Comparison of ENCODE assay signal across 28 cellular contexts in genomic region chr3:29973763-29974162, GRCh38.
"Had no signal": no experiment of that assay in that cellular context is flagged by ENCODE, and none has a peak within 500 bp of the region (broad histone marks: within the 10 kb centered on the region; RNA-seq: fewer than 3 reads in every experiment).

No MANE protein-coding gene starts in this region.

- H3K9me3 ChIP-seq: lower lobe of right lung, ovary, right atrium auricular region, right lobe of liver, stomach, testis, thyroid gland, upper lobe of left lung, vagina had no signal

- FAIRE-seq: islet of Langerhans had no signal

- H3K4me2 ChIP-seq: smooth muscle cell had no signal

- H3K4me3 ChIP-seq: left lung, lower lobe of right lung, ovary, right atrium auricular region, right lobe of liver, smooth muscle cell, stomach, testis, thyroid gland, transverse colon, upper lobe of left lung, vagina had no signal

- H3K27me3 Mint-ChIP-seq: progenitor cell of endocrine pancreas had no signal

- H3K4me1 Mint-ChIP-seq: naive B cell; natural killer cell; stimulated activated naive B cell treated with anti-CD40 and anti-IgM and Interleukin-4, amounts not matched to agents 10 μg/mL and 1 μg/mL and 100 μg/mL, for 72 hours had no signal

- H3K36me3 Mint-ChIP-seq: naive B cell; natural killer cell; stimulated activated naive B cell treated with anti-CD40 and anti-IgM and Interleukin-4, amounts not matched to agents 10 μg/mL and 1 μg/mL and 100 μg/mL, for 72 hours had no signal

- ATAC-seq: left colon; left lung; lower lobe of right lung; natural killer cell; right lobe of liver; stimulated activated naive B cell treated with anti-CD40 and anti-IgM and Interleukin-4, amounts not matched to agents 10 μg/mL and 1 μg/mL and 100 μg/mL, for 72 hours; stimulated activated naive CD8-positive, alpha-beta T cell treated with anti-CD3 and anti-CD28 coated beads, Interleukin-15, Interleukin-2, amounts not matched to agents 100 U/mL and 50 U/mL, for 24 hours had no signal

- DNase-seq: hippocampal formation; kidney; left colon; left lung; lower lobe of right lung; mammary epithelial cell; mesenchymal stem cell; naive B cell; natural killer cell; nephron progenitor cell; ovary; right lobe of liver; stimulated activated CD4-positive, alpha-beta T cell treated with anti-CD3 and anti-CD28 coated beads, Interleukin-1b, Interleukin-23, amount 100 ng/mL, for 48 hours; stimulated activated CD4-positive, alpha-beta T cell treated with anti-CD3 and anti-CD28 coated beads, Interleukin-2, amount 100 ng/mL, for 48 hours; stimulated activated CD4-positive, alpha-beta T cell treated with anti-CD3 and anti-CD28 coated beads, Interleukin-4, amount 100 ng/mL, for 4 hours; stimulated activated CD8-positive, alpha-beta memory T cell treated with anti-CD3 and anti-CD28 coated beads, Interleukin-4, amount 100 ng/mL, for 48 hours; stimulated activated naive B cell treated with anti-CD40 and anti-IgM and Interleukin-4, amounts not matched to agents 10 μg/mL and 1 μg/mL and 100 μg/mL, for 72 hours; stimulated activated naive CD8-positive, alpha-beta T cell treated with anti-CD3 and anti-CD28 coated beads, Interleukin-15, Interleukin-2, amounts not matched to agents 100 U/mL and 50 U/mL, for 24 hours; stomach; testis; thyroid gland; transverse colon; upper lobe of left lung had no signal

- H3K27ac Mint-ChIP-seq: naive B cell; natural killer cell; nephron progenitor cell; progenitor cell of endocrine pancreas; stimulated activated naive B cell treated with anti-CD40 and anti-IgM and Interleukin-4, amounts not matched to agents 10 μg/mL and 1 μg/mL and 100 μg/mL, for 72 hours had no signal

- H3K4me1 ChIP-seq: left lung, lower lobe of right lung, right lobe of liver, stomach, testis, upper lobe of left lung had no signal

- H3K27me3 ChIP-seq: left lung, ovary, right atrium auricular region, right lobe of liver, stomach, testis, thyroid gland, transverse colon, upper lobe of left lung, vagina had no signal

- H3K36me3 ChIP-seq: left lung, lower lobe of right lung, ovary, right atrium auricular region, right lobe of liver, stomach, thyroid gland, transverse colon, upper lobe of left lung, vagina had no signal

- H3K4me3 Mint-ChIP-seq: naive B cell; natural killer cell; nephron progenitor cell; stimulated activated naive B cell treated with anti-CD40 and anti-IgM and Interleukin-4, amounts not matched to agents 10 μg/mL and 1 μg/mL and 100 μg/mL, for 72 hours had no signal

- H3K27ac ChIP-seq: lower lobe of right lung, ovary, right lobe of liver, stomach, testis, thyroid gland, transverse colon, upper lobe of left lung, vagina had no signal
